ENCODE assay signal across 15 cellular contexts in genomic region chr14:93073366-93073722, GRCh38. TPM values are rescaled to one million over a fixed set of nuclear protein-coding genes. Genes with fewer than 3 reads are reported as not detected.
DNase-seq lines count a peak whose midpoint lies in the region; ATAC-seq, FAIRE-seq and TF ChIP-seq lines count a peak whose summit lies in the region.
"Had no signal": no experiment of that assay in that cellular context is flagged by ENCODE, and none has a peak within 500 bp of the region (broad histone marks: within the 10 kb centered on the region; RNA-seq: fewer than 3 reads in every experiment).

No MANE protein-coding gene starts in this region.

- RAD21 ChIA-PET in GM12878 (lab: Charles Lee; ENCODE audit: unreplicated experiment): interaction anchor here (1.0 to 3.3 kb wide), 10 partner anchors 9 to 121 kb away, joined by 3 to 41 read pairs (median 5); no protein-coding TSS in a partner anchor

- FAIRE-seq in GM12878 (lab: Jason Lieb, UNC): no peak
- FAIRE-seq: G401.6, islet of Langerhans had no signal

- ATAC-seq in GM12878 (peak; percentile 40), HG03432 (IDR thresholded peaks at IDR 0.05; ENCODE audit: unreplicated experiment) (no peak)
- ATAC-seq: SK-N-SH treated with all-trans-retinoic acid at 6 μM for 48 hours had no signal

- H3K9ac ChIP-seq in GM12878 (ENCODE audit: control insufficient read depth, insufficient read depth, low read length): no peak overlapping the region
- H3K9ac ChIP-seq in mucosa of rectum (ENCODE audit: low read depth in 1 of 2, low read length in 2 of 2): peak overlapping the region in 1 of 2 donors; percentile 26

- DNase-seq in left ventricle myocardium inferior (no peak), right atrium auricular region (ENCODE audit: low spot score) (no peak), GM12878 (ENCODE audit: low read depth, low spot score) (no peak), epidermal melanocyte (ENCODE audit: insufficient read length, low spot score) (no peak), T-helper 9 cell (no peak)
- no peak for DNase-seq in central memory CD4-positive, alpha-beta T cell
- DNase-seq: HFFc6, MM.1S, NCI-H526 had no signal

- no peak for TF ChIP-seq RAD21 in GM12878 (IDR thresholded peaks at IDR 0.05; ENCODE audit: insufficient read depth, low read depth, low read length)

- H3K4me1 ChIP-seq in left ventricle myocardium inferior (peaks cover 55% of the 10 kb centered on the region), right atrium auricular region (peaks cover 0 to 48% of the 10 kb centered on the region in 2 donors), GM12878 (ENCODE audit: control insufficient read depth, insufficient read depth, low read length) (peaks cover 30% of the 10 kb centered on the region), mucosa of rectum (ENCODE audit: control insufficient read depth in 2 of 2, insufficient read depth in 2 of 2, low read length in 2 of 2) (peaks cover 21 to 23% of the 10 kb centered on the region in 2 donors)

- SMC1A ChIA-PET in GM12878 (lab: Charles Lee; ENCODE audit: uncharacterized antibody, unreplicated experiment): interaction anchor here (1.0 to 4.9 kb wide), 4 partner anchors 9 to 40 kb away, joined by 4 to 36 read pairs (median 16); no protein-coding TSS in a partner anchor

- TF ChIP-seq POLR2A in GM12878 (IDR thresholded peaks at IDR 0.05; ENCODE audit: low read depth, low read length): no peak

- CTCF ChIA-PET in GM12878 (lab: Yijun Ruan, JAX): interaction anchor here (0.9 to 6.2 kb wide), 7 partner anchors 8 to 121 kb away, joined by 3 to 50 read pairs (median 10); no protein-coding TSS in a partner anchor

- H2AFZ ChIP-seq in GM12878 (ENCODE audit: control insufficient read depth, low read depth, low read length): peak overlapping the region; percentile 0; the same call in 1 of the 2 replicates

- no TSS peak for BruUV-seq in GM12878 (replicated peaks; lab: Mats Ljungman, UMichigan)

- in situ Hi-C loops in GM12878 (cut with MboI): no loop called here

- POLR2A ChIA-PET in GM12878 (lab: Charles Lee): interaction anchor here (0.6 to 4.4 kb wide), 4 partner anchors 9 to 40 kb away, joined by 4 to 25 read pairs (median 14); no protein-coding TSS in a partner anchor

- H3K9me3 ChIP-seq in left ventricle myocardium inferior (replicated peaks) (no peaks in the 10 kb centered on the region), right atrium auricular region (no peaks in the 10 kb centered on the region), GM12878 (replicated peaks; ENCODE audit: control insufficient read depth, insufficient read depth, low read length) (no peaks in the 10 kb centered on the region), mucosa of rectum (ENCODE audit: control insufficient read depth in 2 of 2, low read length in 2 of 2) (no peaks in the 10 kb centered on the region)
- H3K9me3 ChIP-seq: prostate gland had no signal

- peak overlapping the region; percentile 72 for H3K4me2 ChIP-seq in GM12878 (ENCODE audit: control insufficient read depth, insufficient read depth)

- no peak for TF ChIP-seq EP300 in GM12878 (IDR thresholded peaks at IDR 0.05; ENCODE audit: borderline replicate concordance in 1 of 2, control insufficient read depth in 1 of 2, low read depth in 2 of 2, low read length in 2 of 2)

- TF ChIP-seq CTCF in left ventricle myocardium inferior (IDR thresholded peaks at IDR 0.05; ENCODE audit: borderline replicate concordance) (no peak), right atrium auricular region (IDR thresholded peaks at IDR 0.05) (no peak), GM12878 (IDR thresholded peaks at IDR 0.05 in 2 of 3, conservative IDR thresholded peaks at IDR 0.05 in 1 of 3; ENCODE audit: control insufficient read depth in 2 of 3, extremely low read depth in 1 of 3, insufficient read depth in 1 of 3, low read depth in 3 of 3, low read length in 3 of 3) (no peak)

- peaks cover 4% of the 10 kb centered on the region for H3K79me2 ChIP-seq in GM12878 (ENCODE audit: control insufficient read depth, insufficient read depth, low read length)

- H3K4me3 ChIP-seq in left ventricle myocardium inferior (no peak overlapping the region), right atrium auricular region (no peak overlapping the region), GM12878 (peak overlapping the region; percentile 3; the same call in 1 of the 2 replicates), mucosa of rectum (ENCODE audit: low read length in 2 of 2) (no peak overlapping the region)
- H3K4me3 ChIP-seq: prostate gland had no signal

- 36% methylated on average over 5 of the region's 5 CpGs for WGBS in GM12878 (ENCODE audit: insufficient coverage, insufficient replicate concordance, low lambda C conversion rate, missing lambda C conversion rate)

- no peaks in the 10 kb centered on the region for H4K20me1 ChIP-seq in GM12878 (ENCODE audit: control insufficient read depth, insufficient read depth)

- H3K27me3 ChIP-seq in left ventricle myocardium inferior (ENCODE audit: low read depth) (no peaks in the 10 kb centered on the region), right atrium auricular region (no peaks in the 10 kb centered on the region), GM12878 (replicated peaks in 1 of 2; ENCODE audit: control insufficient read depth in 2 of 2, insufficient read depth in 2 of 2, low read length in 1 of 2) (no peaks in the 10 kb centered on the region), mucosa of rectum (ENCODE audit: control insufficient read depth in 2 of 2, insufficient read depth in 2 of 2, low read length in 2 of 2) (no peaks in the 10 kb centered on the region)

- no peaks in the 10 kb centered on the region for H3K36me3 ChIP-seq in left ventricle myocardium inferior
- no peaks in the 10 kb centered on the region for H3K36me3 ChIP-seq in right atrium auricular region
- peaks cover 0 to 3% of the 10 kb centered on the region in 2 experiments; a peak in 2 of 4 replicates for H3K36me3 ChIP-seq in GM12878 (ENCODE audit: control insufficient read depth in 2 of 2, insufficient read depth in 2 of 2, low read length in 1 of 2)
- H3K36me3 ChIP-seq in mucosa of rectum (ENCODE audit: control insufficient read depth in 2 of 2, insufficient read depth in 2 of 2, low read length in 2 of 2): peaks cover 0 to 3% of the 10 kb centered on the region in 2 donors
- H3K36me3 ChIP-seq: prostate gland had no signal

- H3K27ac ChIP-seq in left ventricle myocardium inferior (replicated peaks): peak overlapping the region; percentile 86
- peak overlapping the region in 1 of 2 donors; percentile 81 for H3K27ac ChIP-seq in right atrium auricular region
- peak overlapping the region; percentile 81 for H3K27ac ChIP-seq in GM12878 (ENCODE audit: control insufficient read depth, insufficient read depth)
- H3K27ac ChIP-seq in mucosa of rectum (ENCODE audit: low read depth in 2 of 2, low read length in 2 of 2): peak overlapping the region; percentile 72 to 79

- intact Hi-C loops in left ventricle myocardium inferior (cut with micrococcal nuclease): no loop called here
- intact Hi-C loops in GM12878 (cut with micrococcal nuclease; ENCODE audit: unreplicated experiment): loop anchor here (2.0 kb wide), 1 partner anchor 39 kb away; no protein-coding TSS in a partner anchor

TF ChIP-seq in GM12878, 131 proteins besides CTCF, POLR2A, EP300 and RAD21 (continues in another document):
- TF ChIP-seq E2F8 (IDR thresholded peaks at IDR 0.05; ENCODE audit: low read depth, partially characterized antibody): no peak
- TF ChIP-seq POLR2AphosphoS5 (IDR thresholded peaks at IDR 0.05; ENCODE audit: low read length): no peak
- TF ChIP-seq BACH1 (IDR thresholded peaks at IDR 0.05; ENCODE audit: borderline replicate concordance): no peak
- TF ChIP-seq NR2C1 (IDR thresholded peaks at IDR 0.05): peak; percentile 50
- TF ChIP-seq TCF7 (IDR thresholded peaks at IDR 0.05; ENCODE audit: borderline replicate concordance): no peak
- peak; percentile 90 for TF ChIP-seq NR2F1 (conservative IDR thresholded peaks at IDR 0.05)
- TF ChIP-seq HDAC2 (IDR thresholded peaks at IDR 0.05): no peak

RNA-seq across cellular contexts. Expression of gene ITPK1, which starts 42.4 kb away (rescaled TPM):
- total RNA-seq in left ventricle myocardium inferior: 112 TPM
- total RNA-seq in right atrium auricular region: 10 to 100 TPM; 58.3 to 76.0 TPM
- 27.6 and 44.1 TPM in 2 replicates for total RNA-seq in GM12878 (2013; cell fraction: nucleolus; rRNA removed)
- total RNA-seq in GM12878 (2014; rRNA removed): 23.5 and 26.5 TPM in 2 replicates
- 15.9 and 21.9 TPM in 2 replicates for total RNA-seq in GM12878 (2014; rRNA removed; fragmentation: Illumina TruSeq; extraction: Trizol)
- 56.1 and 57.9 TPM in 2 replicates for total RNA-seq in GM12878 (2021)
- polyA plus RNA-seq in GM12878 (2011; ENCODE audit: low read depth): 10.8 TPM
- 33.3 and 73.2 TPM in 2 replicates for polyA plus RNA-seq in GM12878 (2011; rRNA removed)
- 73.7 and 83.9 TPM in 2 replicates for polyA plus RNA-seq in GM12878 (2011; cell fraction: cytosol; rRNA removed)
- 69.1 and 75.9 TPM in 2 replicates for polyA plus RNA-seq in GM12878 (2011; cell fraction: nucleus; rRNA removed)
- polyA plus RNA-seq in GM12878 (2012): 22.0 and 26.6 TPM in 2 replicates
- 21.9 and 36.4 TPM in 2 replicates for polyA plus RNA-seq in GM12878 (2014; fragmentation: Illumina TruSeq; extraction: Trizol)
- 1 to 10 TPM; 1.3 to 2.1 TPM for polyA plus RNA-seq in GM12878 (2014; fragmentation: Nextera tagmentation; extraction: Ambion mirVana)
- 36.2 and 36.3 TPM in 2 replicates for polyA plus RNA-seq in GM12878 (2014; rRNA removed)
- polyA plus RNA-seq in GM12878 (2016; fragmentation: Nextera tagmentation; extraction: Ambion mirVana): 10 to 100 TPM; 24.5 to 27.5 TPM
- polyA minus RNA-seq in GM12878 (2011; rRNA and poly(A)+ RNA removed): 137 and 139 TPM in 2 replicates
- polyA minus RNA-seq in GM12878 (2011; cell fraction: cytosol; rRNA and poly(A)+ RNA removed): 32.7 and 33.5 TPM in 2 replicates
- 38.8 and 49.5 TPM in 2 replicates for polyA minus RNA-seq in GM12878 (2011; cell fraction: nucleus; rRNA and poly(A)+ RNA removed)
